24 cellular contexts compared by ENCODE assay signal in the genomic region with DNA sequence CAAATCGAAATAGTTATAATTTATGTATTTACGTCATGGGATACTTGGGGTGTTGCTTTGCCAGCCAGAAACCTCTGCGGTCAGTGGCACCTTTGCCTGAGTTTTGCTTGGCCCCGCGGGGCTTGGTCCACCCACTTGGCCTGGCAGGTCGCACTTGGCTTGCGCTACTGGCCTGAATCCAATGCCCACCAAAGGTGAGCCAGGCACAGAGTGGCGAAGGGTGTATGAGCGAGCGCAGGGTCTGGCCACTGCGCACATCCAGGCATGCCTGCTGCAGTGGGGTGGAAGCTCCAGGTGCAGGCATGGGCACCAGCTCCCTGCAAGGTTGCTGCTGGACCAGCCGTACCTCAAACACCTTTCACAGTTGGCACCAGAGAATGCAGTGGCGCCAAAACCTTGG.
"Had no signal": no experiment of that assay in that cellular context is flagged by ENCODE, and none has a peak within 500 bp of the region (broad histone marks: within the 10 kb centered on the region; RNA-seq: fewer than 3 reads in every experiment).

No MANE protein-coding gene starts in this region.

- H3K9me3 ChIP-seq: colonic mucosa, gastroesophageal sphincter had no signal

- H3K4me1 ChIP-seq: colonic mucosa, esophagus squamous epithelium, gastroesophageal sphincter had no signal

- H3K36me3 ChIP-seq: brain microvascular endothelial cell, colonic mucosa, esophagus squamous epithelium, gastroesophageal sphincter, WERI-Rb-1 had no signal

- DNase-seq: activated B cell treated with CpG ODN at 0.5 μM for 24 hours; activated CD4-positive, alpha-beta T cell treated with anti-CD3 and anti-CD28 coated beads for 48 hours; activated CD4-positive, alpha-beta T cell treated with anti-CD3 and anti-CD28 coated beads, Interleukin-2, amount 50 U/mL, for 1 hour; activated CD4-positive, alpha-beta T cell treated with anti-CD3 and anti-CD28 coated beads, Interleukin-2, amount 50 U/mL, for 48 hours; activated CD8-positive, alpha-beta memory T cell treated with anti-CD3 and anti-CD28 coated beads for 24 hours; activated CD8-positive, alpha-beta T cell treated with anti-CD3 and anti-CD28 coated beads for 36 hours; activated effector memory CD4-positive, alpha-beta T cell treated with anti-CD3 and anti-CD28 coated beads, Interleukin-2, amount 50 U/mL, for 16 hours; activated naive CD4-positive, alpha-beta T cell treated with anti-CD3 and anti-CD28 coated beads, Interleukin-2, amount 10 ng/mL, durations not matched to agents 7 days and 5 days; activated naive CD8-positive, alpha-beta T cell treated with anti-CD3 and anti-CD28 coated beads, Interleukin-2, amount 10 ng/mL, durations not matched to agents 7 days and 5 days; activated T-cell treated with anti-CD3 and anti-CD28 coated beads, Interleukin-2, amount 50 U/mL, for 48 hours; brain microvascular endothelial cell; caudate nucleus; colonic mucosa; effector CD8-positive, alpha-beta T cell; esophagus squamous epithelium; foreskin melanocyte; T-helper 1 cell; T-helper 17 cell; T1000; WERI-Rb-1 had no signal

- H3K4me3 ChIP-seq: colonic mucosa, esophagus squamous epithelium, gastroesophageal sphincter had no signal

- ATAC-seq: activated CD4-positive, CD25-positive, alpha-beta regulatory T cell treated with anti-CD3 and anti-CD28 coated beads, Interleukin-2, amount 50 U/mL, for 24 hours; activated CD8-positive, alpha-beta T cell treated with anti-CD3 and anti-CD28 coated beads for 36 hours; activated naive CD4-positive, alpha-beta T cell treated with anti-CD3 and anti-CD28 coated beads, Interleukin-2, amount 50 U/mL, for 72 hours; gastroesophageal sphincter; T-helper 17 cell had no signal

- H3K27me3 ChIP-seq: brain microvascular endothelial cell, colonic mucosa, esophagus squamous epithelium, gastroesophageal sphincter had no signal

- H3K27ac ChIP-seq: brain microvascular endothelial cell, colonic mucosa, epithelial cell of prostate, esophagus squamous epithelium, gastroesophageal sphincter, WERI-Rb-1 had no signal
